25 cellular contexts compared by ENCODE assay signal in the genomic region with DNA sequence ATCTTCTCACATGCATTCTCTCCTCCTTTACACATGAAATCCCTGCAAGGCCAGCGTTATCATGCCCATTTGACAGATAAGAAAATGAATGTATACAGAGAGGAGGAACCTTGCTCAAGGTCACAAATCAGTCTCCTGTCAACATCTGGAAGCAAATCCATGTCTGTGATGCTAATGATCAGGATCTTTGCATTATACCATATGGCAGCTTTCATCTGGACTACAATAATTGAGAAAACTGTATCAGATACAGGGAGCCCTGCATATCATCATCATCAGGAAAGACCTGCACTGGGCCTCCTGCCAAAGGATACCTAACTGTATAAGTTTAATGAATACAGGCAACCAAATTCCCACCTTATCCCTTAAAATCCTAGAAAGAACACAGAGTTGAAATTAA.
"Had no signal": no experiment of that assay in that cellular context is flagged by ENCODE, and none has a peak within 500 bp of the region (broad histone marks: within the 10 kb centered on the region; RNA-seq: fewer than 3 reads in every experiment).

No MANE protein-coding gene starts in this region.

- H3K36me3 ChIP-seq: colonic mucosa, esophagus muscularis mucosa, esophagus squamous epithelium, gastrocnemius medialis, gastroesophageal sphincter, heart left ventricle, heart right ventricle had no signal

- H2AFZ ChIP-seq: hepatocyte had no signal

- H3K4me1 ChIP-seq: colonic mucosa, esophagus muscularis mucosa, esophagus squamous epithelium, foreskin keratinocyte, gastrocnemius medialis, gastroesophageal sphincter, heart left ventricle, heart right ventricle had no signal

- H3K79me2 ChIP-seq: hepatocyte had no signal

- ATAC-seq: effector memory CD8-positive, alpha-beta T cell; esophagus mucosa; foreskin keratinocyte; gastrocnemius medialis; gastroesophageal sphincter; heart left ventricle; heart right ventricle had no signal

- H3K27me3 ChIP-seq: colonic mucosa, esophagus muscularis mucosa, foreskin keratinocyte, gastrocnemius medialis had no signal

- H3K27ac ChIP-seq: colonic mucosa, coronary artery, epithelial cell of prostate, esophagus muscularis mucosa, esophagus squamous epithelium, foreskin keratinocyte, gastrocnemius medialis, gastroesophageal sphincter, heart left ventricle, heart right ventricle, hepatocyte had no signal

- H3K4me3 ChIP-seq: colonic mucosa, coronary artery, dorsolateral prefrontal cortex, esophagus muscularis mucosa, esophagus squamous epithelium, gastrocnemius medialis, gastroesophageal sphincter, heart left ventricle, heart right ventricle, hepatocyte had no signal

- DNase-seq: colonic mucosa; cortex of kidney; dermis blood vessel endothelial cell; dorsolateral prefrontal cortex; effector CD4-positive, alpha-beta T cell; effector CD8-positive, alpha-beta T cell; effector memory CD4-positive, alpha-beta T cell; effector memory CD8-positive, alpha-beta T cell; endodermal cell; erythroblast; esophagus squamous epithelium; foreskin fibroblast; foreskin keratinocyte; foreskin melanocyte; gastrocnemius medialis; glutamatergic neuron; head of caudate nucleus; heart left ventricle; heart right ventricle had no signal

- H3K4me2 ChIP-seq: hepatocyte had no signal

- H3K9me3 ChIP-seq: colonic mucosa, esophagus muscularis mucosa, esophagus squamous epithelium, gastrocnemius medialis, gastroesophageal sphincter, heart left ventricle, heart right ventricle had no signal
